ENCODE assay signal across 8 cellular contexts in the genomic region with DNA sequence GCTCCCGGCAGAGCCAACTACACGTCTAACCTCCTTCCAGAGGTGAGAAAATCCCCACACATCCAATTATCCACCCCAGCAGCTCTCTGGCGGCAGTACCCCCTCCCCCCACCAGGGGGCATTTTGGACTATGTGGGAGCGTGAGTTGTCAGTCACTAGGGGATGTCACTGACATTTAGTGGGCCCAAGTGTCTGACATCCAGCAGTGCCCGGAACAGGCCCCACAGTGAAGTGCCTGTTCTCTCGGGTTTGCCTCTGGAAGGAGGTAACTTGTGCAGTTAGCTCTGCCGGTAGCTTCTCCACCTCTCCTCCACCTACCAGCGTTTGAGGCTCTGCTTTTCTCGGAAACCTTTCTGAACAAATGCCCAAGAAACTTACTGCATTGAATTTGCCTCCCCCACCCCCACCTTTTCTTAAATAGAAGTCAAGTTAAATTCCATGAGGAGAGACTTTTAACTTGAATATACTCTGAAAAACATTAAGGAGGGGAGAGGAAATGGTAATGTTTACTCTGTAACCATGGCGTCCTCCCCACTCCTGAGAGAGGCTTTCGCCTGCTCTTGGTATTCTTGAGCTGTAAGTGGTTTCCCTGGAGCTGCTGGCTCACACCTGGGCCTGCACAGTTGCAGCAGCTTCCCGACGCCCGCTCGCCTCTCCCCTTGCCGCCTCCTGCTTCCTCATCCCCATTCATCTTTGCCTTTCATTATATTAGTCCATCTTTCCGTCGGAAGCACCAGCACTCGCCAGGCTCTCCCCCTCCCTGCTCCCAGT.
DNase-seq lines count a peak whose midpoint lies in the region; ATAC-seq, FAIRE-seq and TF ChIP-seq lines count a peak whose summit lies in the region.

No MANE protein-coding gene starts in this region.

- no peaks in the 10 kb centered on the region for H3K27me3 ChIP-seq in HCT116 (ENCODE audit: insufficient read depth, low read length)
- H3K27me3 ChIP-seq in endothelial cell of umbilical vein (ENCODE audit: control insufficient read depth in 2 of 2, insufficient read depth in 2 of 2, low read length in 2 of 2) = peaks cover 19 to 48% of the 10 kb centered on the region in 2 experiments
- no peaks in the 10 kb centered on the region for H3K27me3 ChIP-seq in naive thymus-derived CD4-positive, alpha-beta T cell (ENCODE audit: control insufficient read depth in 2 of 2, insufficient read depth in 2 of 2, low read length in 2 of 2)

- no peak overlapping the region for H3K4me3 Mint-ChIP-seq in naive thymus-derived CD4-positive, alpha-beta T cell

- peaks cover 5 to 17% (median 8%) of the 10 kb centered on the region in 7 donors for H3K4me1 Mint-ChIP-seq in naive thymus-derived CD4-positive, alpha-beta T cell

- no peak overlapping the region for H3K4me2 ChIP-seq in HCT116 (ENCODE audit: low read length)
- H3K4me2 ChIP-seq in endothelial cell of umbilical vein (ENCODE audit: insufficient read depth, low read length) = no peak overlapping the region

- H3K4me3 ChIP-seq in AG10803 (ENCODE audit: low read length) = no peak overlapping the region
- H3K4me3 ChIP-seq in HCT116 (replicated peaks in 1 of 2; ENCODE audit: low read depth in 1 of 2, low read length in 2 of 2) = no peak overlapping the region
- no peak overlapping the region for H3K4me3 ChIP-seq in endothelial cell of umbilical vein (replicated peaks in 1 of 3; ENCODE audit: insufficient read depth in 1 of 3, low read depth in 1 of 3, low read length in 3 of 3)
- H3K4me3 ChIP-seq in naive thymus-derived CD4-positive, alpha-beta T cell (ENCODE audit: low read length) = no peak overlapping the region

- intact Hi-C loops in HCT116 (cut with micrococcal nuclease) (loop anchor here (2.0 to 10.0 kb wide), 3 partner anchors 105 to 289 kb away; no protein-coding TSS in a partner anchor), endothelial cell of umbilical vein (cut with micrococcal nuclease) (loop anchor here (2.0 kb wide), 1 partner anchor 285 kb away; no protein-coding TSS in a partner anchor)
- intact Hi-C loops in naive thymus-derived CD4-positive, alpha-beta T cell (cut with micrococcal nuclease) = no loop called here

- peak; percentile 89 for TF ChIP-seq CTCF in AG10803 (conservative IDR thresholded peaks at IDR 0.05; ENCODE audit: low read length)
- TF ChIP-seq CTCF in HCT116 (IDR thresholded peaks at IDR 0.05 in 2 of 3, conservative IDR thresholded peaks at IDR 0.05 in 1 of 3; ENCODE audit: borderline replicate concordance in 1 of 3, insufficient read depth in 1 of 3, low read depth in 2 of 3, low read length in 2 of 3) = peak; percentile 95 to 98 (median 95)
- TF ChIP-seq CTCF in endothelial cell of umbilical vein (IDR thresholded peaks at IDR 0.05; ENCODE audit: extremely low read depth in 1 of 2, insufficient read depth in 1 of 2, low read depth in 1 of 2, low read length in 2 of 2) = peak; percentile 87 to 88

- RAD21 ChIA-PET in HCT116 (lab: Charles Lee; ENCODE audit: low non-redundant PET in 1 of 2, low total read pairs in 2 of 2, uncharacterized antibody in 2 of 2, unreplicated experiment in 2 of 2) = interaction anchor here (0.6 to 2.8 kb wide), 5 partner anchors 105 to 286 kb away, joined by 3 to 10 read pairs (median 3); no protein-coding TSS in a partner anchor

- H3K79me2 ChIP-seq in HCT116 (ENCODE audit: insufficient read depth, low read length) (no peaks in the 10 kb centered on the region), endothelial cell of umbilical vein (ENCODE audit: control insufficient read depth, insufficient read depth, low read length) (no peaks in the 10 kb centered on the region)

- FAIRE-seq in endothelial cell of umbilical vein (lab: Jason Lieb, UNC) = peak; percentile 71

- H3K27ac ChIP-seq in HCT116 (ENCODE audit: low read depth, low read length) (no peak overlapping the region), endothelial cell of umbilical vein (ENCODE audit: insufficient read depth, low read depth, low read length) (no peak overlapping the region)
- H3K27ac ChIP-seq in naive thymus-derived CD4-positive, alpha-beta T cell (ENCODE audit: low read depth, low read length) = no peak overlapping the region

- ATAC-seq in HCT116 = peak; percentile 88
- ATAC-seq in naive thymus-derived CD4-positive, alpha-beta T cell = peak; percentile 82
- no peak for ATAC-seq in HG03432 (IDR thresholded peaks at IDR 0.05; ENCODE audit: unreplicated experiment)

- H3K36me3 ChIP-seq in HCT116 (ENCODE audit: control insufficient read depth in 1 of 2, insufficient read depth in 2 of 2, low read length in 2 of 2) (no peaks in the 10 kb centered on the region), endothelial cell of umbilical vein (ENCODE audit: control insufficient read depth in 2 of 2, extremely low read depth in 1 of 2, insufficient read depth in 2 of 2, low read length in 2 of 2) (no peaks in the 10 kb centered on the region)
- no peaks in the 10 kb centered on the region for H3K36me3 ChIP-seq in naive thymus-derived CD4-positive, alpha-beta T cell (ENCODE audit: control insufficient read depth in 2 of 3, insufficient read depth in 3 of 3, low read length in 3 of 3)

- H3K4me1 ChIP-seq in HCT116 (ENCODE audit: control insufficient read depth in 1 of 2, insufficient read depth in 2 of 2, low read length in 2 of 2) = peaks cover 0 to 3% of the 10 kb centered on the region in 2 experiments; a peak in 2 of 4 replicates
- H3K4me1 ChIP-seq in endothelial cell of umbilical vein (ENCODE audit: control insufficient read depth, extremely low read depth, insufficient read depth, low read length) = no peaks in the 10 kb centered on the region
- no peaks in the 10 kb centered on the region for H3K4me1 ChIP-seq in naive thymus-derived CD4-positive, alpha-beta T cell (ENCODE audit: control insufficient read depth in 2 of 2, insufficient read depth in 2 of 2, low read length in 2 of 2)

- no peaks in the 10 kb centered on the region for H3K9me2 ChIP-seq in HCT116 (ENCODE audit: insufficient read depth)

- H3K9ac ChIP-seq in HCT116 (ENCODE audit: low read length) (no peak overlapping the region), endothelial cell of umbilical vein (replicated peaks; ENCODE audit: extremely low read depth, insufficient read depth, low read length) (no peak overlapping the region)

- peak; percentile 91 for TF ChIP-seq RAD21 in HCT116 (IDR thresholded peaks at IDR 0.05; ENCODE audit: low read depth)

- dilution Hi-C loops in endothelial cell of umbilical vein (cut with MboI; ENCODE audit: extremely low pct_ligation_motif_present, low sequenced_read_pairs) = no loop called here

- POLR2A ChIA-PET in HCT116 (lab: Charles Lee) (no interaction called here), endothelial cell of umbilical vein (lab: Charles Lee) (no interaction called here)
- POLR2A ChIA-PET in naive thymus-derived CD4-positive, alpha-beta T cell (lab: Charles Lee) = no interaction called here

- H3K9me3 ChIP-seq in HCT116 (ENCODE audit: control insufficient read depth in 1 of 2, insufficient read depth in 1 of 2, low read depth in 1 of 2, low read length in 2 of 2) (no peaks in the 10 kb centered on the region), endothelial cell of umbilical vein (replicated peaks; ENCODE audit: control insufficient read depth, insufficient read depth, low read length) (no peaks in the 10 kb centered on the region)
- no peaks in the 10 kb centered on the region for H3K9me3 ChIP-seq in naive thymus-derived CD4-positive, alpha-beta T cell (ENCODE audit: control insufficient read depth in 2 of 3, low read length in 3 of 3)

- peaks cover 0 to 21% (median 6%) of the 10 kb centered on the region in 5 donors for H3K36me3 Mint-ChIP-seq in naive thymus-derived CD4-positive, alpha-beta T cell

- no peaks in the 10 kb centered on the region for H3K9me1 ChIP-seq in endothelial cell of umbilical vein (replicated peaks; ENCODE audit: control insufficient read depth, extremely low read depth, insufficient read depth, low read length)

- H4K20me1 ChIP-seq in HCT116 (ENCODE audit: insufficient read depth) (no peaks in the 10 kb centered on the region), endothelial cell of umbilical vein (replicated peaks; ENCODE audit: control insufficient read depth, extremely low read depth, insufficient read depth, low read length) (no peaks in the 10 kb centered on the region)

- no TSS peak for BruUV-seq in HCT116 (replicated peaks; lab: Mats Ljungman, UMichigan)
- BruUV-seq in endothelial cell of umbilical vein (replicated peaks; lab: Mats Ljungman, UMichigan) = no TSS peak

- H3K27ac Mint-ChIP-seq in naive thymus-derived CD4-positive, alpha-beta T cell = peak overlapping the region in 3 of 9 donors; percentile 29 to 38 (median 31)

- CTCF ChIA-PET in HCT116 (lab: Charles Lee) (interaction anchor here (0.6 to 2.5 kb wide), 14 partner anchors 10 to 287 kb away, joined by 3 to 25 read pairs (median 4); no protein-coding TSS in a partner anchor), endothelial cell of umbilical vein (lab: Charles Lee) (interaction anchor here (0.6 to 4.2 kb wide), 54 partner anchors 9 to 869 kb away, joined by 3 to 23 read pairs (median 4); no protein-coding TSS in a partner anchor)
- CTCF ChIA-PET in naive thymus-derived CD4-positive, alpha-beta T cell (lab: Charles Lee) = interaction anchor here (0.6 to 1.6 kb wide), 4 partner anchors 9 to 45 kb away, joined by 3 to 8 read pairs (median 4); no protein-coding TSS in a partner anchor

- H2AFZ ChIP-seq in HCT116 (ENCODE audit: low read depth, low read length, poor library complexity, severe bottlenecking) = no peak overlapping the region
- H2AFZ ChIP-seq in endothelial cell of umbilical vein (ENCODE audit: low read depth, low read length) = no peak overlapping the region

- H3K27me3 Mint-ChIP-seq in naive thymus-derived CD4-positive, alpha-beta T cell = peaks cover 28 to 53% (median 37%) of the 10 kb centered on the region in 5 donors

- TF ChIP-seq POLR2A in HCT116 (IDR thresholded peaks at IDR 0.05; ENCODE audit: borderline replicate concordance, extremely low read depth, insufficient read depth, insufficient read length) (no peak), endothelial cell of umbilical vein (IDR thresholded peaks at IDR 0.05; ENCODE audit: low read depth, low read length) (no peak)

- DNase-seq in AG10803 (ENCODE audit: low read depth) (peak; percentile 61), HCT116 (ENCODE audit: low read depth, low spot score) (peak; percentile 33), NCI-H82 treated with DMSO at 0.1 percent for 48 hours (lab: John Stamatoyannopoulos, UW; ENCODE audit: unreplicated experiment) (peak; percentile 46), endothelial cell of umbilical vein (ENCODE audit: low read depth, low spot score) (peak; percentile 50)
- DNase-seq in activated CD8-positive, alpha-beta memory T cell treated with anti-CD3 and anti-CD28 coated beads for 24 hours = peak; percentile 91
- DNase-seq in naive thymus-derived CD4-positive, alpha-beta T cell = peak; percentile 19 to 79 (median 51)
- DNase-seq in stimulated activated CD8-positive, alpha-beta memory T cell treated with anti-CD3 and anti-CD28 coated beads, Interleukin-7, amount 100 ng/mL, for 48 hours (ENCODE audit: extremely low read depth in 1 of 2, low read depth in 1 of 2) = peak; percentile 46 to 57

- H3K9me3 Mint-ChIP-seq in naive thymus-derived CD4-positive, alpha-beta T cell = peaks cover 0 to 16% (median 6%) of the 10 kb centered on the region in 11 donors

TF ChIP-seq in HCT116, 20 proteins besides CTCF, POLR2A, EP300 and RAD21 (continues in another document):
- TF ChIP-seq ZNF274 (IDR thresholded peaks at IDR 0.05; ENCODE audit: low read depth, low read length) = no peak

Comparison
In these comparisons a context has a peak if more than half of its experiments do, and no peak if none do; other contexts are left out.
1. DNase-seq: peak in every context shown above with its lines; median percentile 91 in activated CD8-positive, alpha-beta memory T cell treated with anti-CD3 and anti-CD28 coated beads for 24 hours; 61 in AG10803; 52 in stimulated activated CD8-positive, alpha-beta memory T cell treated with anti-CD3 and anti-CD28 coated beads, Interleukin-7, amount 100 ng/mL, for 48 hours; 51 in naive thymus-derived CD4-positive, alpha-beta T cell; 50 in endothelial cell of umbilical vein; 46 in NCI-H82 treated with DMSO at 0.1 percent for 48 hours; 33 in HCT116.
2. intact Hi-C loops: an anchor here in HCT116 (2.0 to 10.0 kb wide) and endothelial cell of umbilical vein (2.0 kb wide); none called in naive thymus-derived CD4-positive, alpha-beta T cell.